In the genomic region with DNA sequence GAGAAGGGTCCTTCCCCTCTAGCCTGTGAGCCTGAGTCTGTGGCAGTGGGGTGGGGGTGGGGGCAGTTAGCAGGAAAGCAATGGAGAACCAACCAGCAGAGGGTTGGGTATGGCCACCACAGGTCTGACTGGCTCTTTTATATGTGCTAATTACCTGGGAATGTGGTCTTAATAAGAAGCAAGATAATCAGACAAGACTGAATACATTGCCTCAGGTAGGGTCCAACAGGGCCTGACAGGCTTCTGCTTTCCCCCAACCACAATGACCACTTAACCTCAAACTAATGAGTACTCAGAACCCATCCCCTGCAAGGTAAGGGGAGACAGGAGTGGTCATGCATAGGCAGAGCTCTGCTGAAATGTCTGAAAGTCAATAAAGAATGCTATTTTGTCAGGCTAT, we compare ENCODE assay signal across 17 cellular contexts. TPM values are rescaled to one million over a fixed set of nuclear protein-coding genes. Genes with fewer than 3 reads are reported as not detected.
DNase-seq lines count a peak whose midpoint lies in the region.
"Had no signal": no experiment of that assay in that cellular context is flagged by ENCODE, and none has a peak within 500 bp of the region (broad histone marks: within the 10 kb centered on the region; RNA-seq: fewer than 3 reads in every experiment).

No MANE protein-coding gene starts in this region.

- H3K79me2 ChIP-seq in trophoblast cell (ENCODE audit: control insufficient read depth, insufficient read depth, low read length, poor library complexity): no peaks in the 10 kb centered on the region

- H3K27ac ChIP-seq in trophoblast cell (ENCODE audit: low read depth, low read length): no peak overlapping the region
- H3K27ac ChIP-seq: 22Rv1; A549; BLaER1 treated with 17β-estradiol and CSF1 and Interleukin-3, amounts not matched to agents 10 nM and 100 nM; C4-2B had no signal

- no peaks in the 10 kb centered on the region for H3K27me3 ChIP-seq in trophoblast cell (ENCODE audit: insufficient read depth, low read length)
- H3K27me3 ChIP-seq: BLaER1 treated with 17β-estradiol and CSF1 and Interleukin-3, amounts not matched to agents 10 nM and 100 nM had no signal

- no peaks in the 10 kb centered on the region for H3K36me3 ChIP-seq in trophoblast cell (ENCODE audit: control insufficient read depth in 1 of 2, insufficient read depth in 2 of 2, low read length in 2 of 2)
- H3K36me3 ChIP-seq: BLaER1 treated with 17β-estradiol and CSF1 and Interleukin-3, amounts not matched to agents 10 nM and 100 nM had no signal

- no peak overlapping the region for H3K4me3 ChIP-seq in trophoblast cell (ENCODE audit: low read depth, low read length)
- H3K4me3 ChIP-seq: A549; BLaER1 treated with 17β-estradiol and CSF1 and Interleukin-3, amounts not matched to agents 10 nM and 100 nM; GM12878 had no signal

- H3K14ac ChIP-seq in trophoblast cell (ENCODE audit: low read length): no peak overlapping the region

- no peak overlapping the region for H2BK12ac ChIP-seq in trophoblast cell (ENCODE audit: low read length)

- H4K12ac ChIP-seq in trophoblast cell (ENCODE audit: low read depth, low read length): no peak overlapping the region

- H2AFZ ChIP-seq in trophoblast cell (ENCODE audit: insufficient read depth, low read length, poor library complexity): no peak overlapping the region

- H3K4me1 ChIP-seq in trophoblast cell (ENCODE audit: control insufficient read depth in 1 of 2, insufficient read depth in 2 of 2, low read length in 2 of 2): peaks cover 6 to 10% of the 10 kb centered on the region in 2 experiments
- H3K4me1 ChIP-seq: BLaER1 treated with 17β-estradiol and CSF1 and Interleukin-3, amounts not matched to agents 10 nM and 100 nM; Caco-2 had no signal

- peak overlapping the region; percentile 38 for H3K4me2 ChIP-seq in trophoblast cell (ENCODE audit: low read length)
- H3K4me2 ChIP-seq: A549; BLaER1 treated with 17β-estradiol and CSF1 and Interleukin-3, amounts not matched to agents 10 nM and 100 nM had no signal

- H3K79me1 ChIP-seq in trophoblast cell (ENCODE audit: low read length): peaks cover 7% of the 10 kb centered on the region

- peak overlapping the region; percentile 39 for H2BK5ac ChIP-seq in trophoblast cell (ENCODE audit: low read depth, low read length, poor library complexity)

- H3K9me3 ChIP-seq in trophoblast cell (ENCODE audit: insufficient read depth, low read depth, low read length): no peaks in the 10 kb centered on the region
- H3K9me3 ChIP-seq: Caco-2 had no signal

- H3K4ac ChIP-seq in trophoblast cell (ENCODE audit: low read depth, low read length): no peak overlapping the region

- H2BK120ac ChIP-seq in trophoblast cell (ENCODE audit: insufficient read depth, low read length, poor library complexity): no peak overlapping the region

- no peak overlapping the region for H3K9ac ChIP-seq in trophoblast cell (ENCODE audit: low read length)
- H3K9ac ChIP-seq: BLaER1 treated with 17β-estradiol and CSF1 and Interleukin-3, amounts not matched to agents 10 nM and 100 nM had no signal

- no peak overlapping the region for H3K18ac ChIP-seq in trophoblast cell (ENCODE audit: low read length)

- DNase-seq in ELF-1 (ENCODE audit: low read depth, low spot score) (peak; percentile 80), islet precursor cell (peak; percentile 94), trophoblast cell (no peak), ecto neural progenitor cell (ENCODE audit: low spot score) (no peak)
- no peak for DNase-seq in activated naive CD4-positive, alpha-beta T cell treated with Interleukin-2 at 50 U/mL for 16 hours
- DNase-seq: AML-193; Caco-2; Calu3; CD4-positive, alpha-beta T cell; CD8-positive, alpha-beta T cell; DMS79 treated with DMSO at 0.1 percent for 48 hours; GDM1 had no signal

- H4K8ac ChIP-seq in trophoblast cell (ENCODE audit: low read depth, low read length): peak overlapping the region; percentile 60

- no peak overlapping the region for H3K23ac ChIP-seq in trophoblast cell (ENCODE audit: low read length)

- no peak overlapping the region for H2AK5ac ChIP-seq in trophoblast cell (ENCODE audit: low read length)

- peak overlapping the region; percentile 18 for H4K91ac ChIP-seq in trophoblast cell (ENCODE audit: low read depth, low read length)

RNA-seq across cellular contexts. Expression of gene GALNT1, which starts 39.2 kb away (rescaled TPM):
- polyA plus RNA-seq in trophoblast cell (2013): 155 and 163 TPM in 2 replicates

RNA-seq across cellular contexts. Expression of gene INO80C, which starts 44.6 kb away (rescaled TPM):
- 23.4 and 24.5 TPM in 2 replicates for polyA plus RNA-seq in trophoblast cell (2013)

Comparison
In these comparisons a context has a peak if more than half of its experiments do, and no peak if none do; other contexts are left out.
1. DNase-seq: peak in ELF-1 (single experiment) and islet precursor cell (single experiment); none in trophoblast cell (0 of 2), ecto neural progenitor cell (single experiment) and activated naive CD4-positive, alpha-beta T cell treated with Interleukin-2 at 50 U/mL for 16 hours (single experiment).